ENCODE assay signal across 10 cellular contexts in genomic region chr17:59623151-59623550, GRCh38. TPM values are rescaled to one million over a fixed set of nuclear protein-coding genes. Genes with fewer than 3 reads are reported as not detected.
A peak's percentile ranks its signal among the peaks of the same experiment; 100 is the strongest.
DNase-seq lines count a peak whose midpoint lies in the region; ATAC-seq and TF ChIP-seq lines count a peak whose summit lies in the region.
"Had no signal": no experiment of that assay in that cellular context is flagged by ENCODE, and none has a peak within 500 bp of the region (broad histone marks: within the 10 kb centered on the region; RNA-seq: fewer than 3 reads in every experiment).

No MANE protein-coding gene starts in this region.

- H3K27ac ChIP-seq in CD8-positive, alpha-beta memory T cell (ENCODE audit: low read depth, low read length): peak overlapping the region; percentile 25
- peak overlapping the region; percentile 84 for H3K27ac ChIP-seq in Karpas-422 (ENCODE audit: low read length)
- no peak overlapping the region for H3K27ac ChIP-seq in neural progenitor cell
- H3K27ac ChIP-seq: suprapubic skin had no signal

- H3K4me3 ChIP-seq in CD8-positive, alpha-beta memory T cell (ENCODE audit: low read length): no peak overlapping the region
- H3K4me3 ChIP-seq in Karpas-422 (ENCODE audit: low read length): peak overlapping the region; percentile 99
- no peak overlapping the region for H3K4me3 ChIP-seq in neural progenitor cell

- H3K27me3 ChIP-seq in CD8-positive, alpha-beta memory T cell (ENCODE audit: insufficient read depth, low read length, poor library complexity, severe bottlenecking): no peaks in the 10 kb centered on the region
- H3K27me3 ChIP-seq in Karpas-422 (ENCODE audit: low read length) (no peaks in the 10 kb centered on the region), neural progenitor cell (no peaks in the 10 kb centered on the region)
- H3K27me3 ChIP-seq: suprapubic skin had no signal

- H3K9ac ChIP-seq in Karpas-422 (ENCODE audit: low read length) (peak overlapping the region; percentile 99), neural progenitor cell (no peak overlapping the region)

- peaks cover 0 to 5% of the 10 kb centered on the region in 2 donors for H3K27me3 Mint-ChIP-seq in CD8-positive, alpha-beta memory T cell
- H3K27me3 Mint-ChIP-seq in dendritic cell treated with granulocyte-macrophage colony-stimulating factor and Interleukin-4, amounts not matched to agents 40 ng/mL and 50 ng/mL, for 4 days: no peaks in the 10 kb centered on the region
- no peaks in the 10 kb centered on the region for H3K27me3 Mint-ChIP-seq in neural progenitor cell (ENCODE audit: insufficient read depth, low read depth)

- H3K9me3 ChIP-seq in CD8-positive, alpha-beta memory T cell (ENCODE audit: low read length): no peaks in the 10 kb centered on the region
- H3K9me3 ChIP-seq in Karpas-422 (ENCODE audit: low read length): no peaks in the 10 kb centered on the region
- H3K9me3 ChIP-seq in neural progenitor cell (ENCODE audit: low read depth): no peaks in the 10 kb centered on the region
- H3K9me3 ChIP-seq: suprapubic skin had no signal

- H3K9me2 ChIP-seq in Karpas-422 (replicated peaks; ENCODE audit: insufficient read depth, low read length): no peaks in the 10 kb centered on the region

- TF ChIP-seq CTCF in neural progenitor cell (IDR thresholded peaks at IDR 0.05): no peak

- H3K4me2 ChIP-seq in Karpas-422 (ENCODE audit: low read depth, low read length, poor library complexity, severe bottlenecking) (peak overlapping the region; percentile 77), neural progenitor cell (peak overlapping the region; percentile 85)

- H3K27ac Mint-ChIP-seq in CD8-positive, alpha-beta memory T cell: peak overlapping the region in 7 of 8 donors; percentile 10 to 99 (median 55)
- peak overlapping the region; percentile 99 for H3K27ac Mint-ChIP-seq in dendritic cell treated with granulocyte-macrophage colony-stimulating factor and Interleukin-4, amounts not matched to agents 40 ng/mL and 50 ng/mL, for 4 days
- no peak overlapping the region for H3K27ac Mint-ChIP-seq in neural progenitor cell

- intact Hi-C loops in dendritic cell treated with granulocyte-macrophage colony-stimulating factor and Interleukin-4, amounts not matched to agents 40 ng/mL and 50 ng/mL, for 4 days (cut with micrococcal nuclease): no loop called here

- peaks cover 0 to 43% (median 0%) of the 10 kb centered on the region in 3 donors for H3K36me3 Mint-ChIP-seq in CD8-positive, alpha-beta memory T cell
- peaks cover 58% of the 10 kb centered on the region for H3K36me3 Mint-ChIP-seq in dendritic cell treated with granulocyte-macrophage colony-stimulating factor and Interleukin-4, amounts not matched to agents 40 ng/mL and 50 ng/mL, for 4 days (ENCODE audit: low read depth)
- peaks cover 6% of the 10 kb centered on the region for H3K36me3 Mint-ChIP-seq in neural progenitor cell

- POLR2A ChIA-PET in CD8-positive, alpha-beta memory T cell (lab: Charles Lee): no interaction called here

- H2AFZ ChIP-seq in Karpas-422 (ENCODE audit: low read length) (no peak overlapping the region), neural progenitor cell (replicated peaks) (no peak overlapping the region)

- ATAC-seq in left lobe of liver (no peak), GM21360 (IDR thresholded peaks at IDR 0.05; ENCODE audit: unreplicated experiment) (no peak)

- H3F3A ChIP-seq in neural progenitor cell (ENCODE audit: low read depth): peaks cover 26% of the 10 kb centered on the region

- H3K4me1 Mint-ChIP-seq in CD8-positive, alpha-beta memory T cell: peaks cover 64 to 84% (median 81%) of the 10 kb centered on the region in 3 donors
- H3K4me1 Mint-ChIP-seq in dendritic cell treated with granulocyte-macrophage colony-stimulating factor and Interleukin-4, amounts not matched to agents 40 ng/mL and 50 ng/mL, for 4 days (ENCODE audit: low read depth): peaks cover 32% of the 10 kb centered on the region
- peaks cover 27% of the 10 kb centered on the region for H3K4me1 Mint-ChIP-seq in neural progenitor cell

- H3K36me3 ChIP-seq in CD8-positive, alpha-beta memory T cell (ENCODE audit: insufficient read depth, low read length): no peaks in the 10 kb centered on the region
- peaks cover 29% of the 10 kb centered on the region for H3K36me3 ChIP-seq in Karpas-422 (ENCODE audit: insufficient read depth, low read length)
- H3K36me3 ChIP-seq in neural progenitor cell: no peaks in the 10 kb centered on the region
- H3K36me3 ChIP-seq: suprapubic skin had no signal

- H3K4me3 Mint-ChIP-seq in CD8-positive, alpha-beta memory T cell: peak overlapping the region; percentile 2 to 96 (median 31)
- H3K4me3 Mint-ChIP-seq in dendritic cell treated with granulocyte-macrophage colony-stimulating factor and Interleukin-4, amounts not matched to agents 40 ng/mL and 50 ng/mL, for 4 days: peak overlapping the region; percentile 90
- H3K4me3 Mint-ChIP-seq in neural progenitor cell: no peak overlapping the region

- DNase-seq in CD8-positive, alpha-beta memory T cell: no peak
- DNase-seq in Karpas-422: no peak
- peak; percentile 8 for DNase-seq in neural progenitor cell (ENCODE audit: low spot score)
- DNase-seq in left lobe of liver (ENCODE audit: low spot score): no peak
- no peak for DNase-seq in DMS79 (lab: John Stamatoyannopoulos, UW)
- DNase-seq in NCI-H187 (lab: John Stamatoyannopoulos, UW): no peak
- DNase-seq: T-helper 9 cell had no signal

- H4K20me1 ChIP-seq in Karpas-422 (ENCODE audit: insufficient read depth, low read depth, low read length): peaks cover 44% of the 10 kb centered on the region; the same call in 1 of the 2 replicates
- H4K20me1 ChIP-seq in neural progenitor cell (ENCODE audit: low read depth): peaks cover 68% of the 10 kb centered on the region

- peaks cover 69% of the 10 kb centered on the region for H3K4me1 ChIP-seq in CD8-positive, alpha-beta memory T cell (ENCODE audit: insufficient read depth, low read length)
- H3K4me1 ChIP-seq in Karpas-422 (ENCODE audit: low read length) (peaks cover 75% of the 10 kb centered on the region), neural progenitor cell (peaks cover 23% of the 10 kb centered on the region)

- H3K79me2 ChIP-seq in Karpas-422 (ENCODE audit: low read length) (peaks cover 92% of the 10 kb centered on the region), neural progenitor cell (ENCODE audit: low read depth) (peaks cover 92% of the 10 kb centered on the region)

- H3K9me3 Mint-ChIP-seq in CD8-positive, alpha-beta memory T cell: peaks cover 0 to 2% (median 0%) of the 10 kb centered on the region in 5 donors
- H3K9me3 Mint-ChIP-seq in dendritic cell treated with granulocyte-macrophage colony-stimulating factor and Interleukin-4, amounts not matched to agents 40 ng/mL and 50 ng/mL, for 4 days: no peaks in the 10 kb centered on the region
- no peaks in the 10 kb centered on the region for H3K9me3 Mint-ChIP-seq in neural progenitor cell

- CTCF ChIA-PET in CD8-positive, alpha-beta memory T cell (lab: Charles Lee): no interaction called here

RNA-seq across cellular contexts. Expression of gene CLTC, which starts 3.5 kb away (rescaled TPM):
- total RNA-seq in CD8-positive, alpha-beta memory T cell: 100 to 1,000 TPM; 177 to 183 TPM
- 41.1 TPM for polyA plus RNA-seq in CD8-positive, alpha-beta memory T cell
- 85.0 and 162 TPM in 2 replicates for total RNA-seq in Karpas-422 (2014; rRNA removed; shearing (Covaris generic); ENCODE audit: low replicate concordance)
- total RNA-seq in neural progenitor cell (ENCODE audit: low replicate concordance) (190 and 225 TPM in 2 replicates), left lobe of liver (111 TPM)

RNA-seq across cellular contexts. Expression of gene DHX40, which starts 57.7 kb away (rescaled TPM):
- total RNA-seq in CD8-positive, alpha-beta memory T cell: 10 to 100 TPM; 17.9 to 22.3 TPM
- 23.2 TPM for polyA plus RNA-seq in CD8-positive, alpha-beta memory T cell
- total RNA-seq in Karpas-422 (2014; rRNA removed; shearing (Covaris generic); ENCODE audit: low replicate concordance): 51.8 and 58.7 TPM in 2 replicates
- total RNA-seq in neural progenitor cell (ENCODE audit: low replicate concordance) (81.5 and 108 TPM in 2 replicates), left lobe of liver (8.5 TPM)
